Comparison of ENCODE assay signal across 1 cellular context in the genomic region with DNA sequence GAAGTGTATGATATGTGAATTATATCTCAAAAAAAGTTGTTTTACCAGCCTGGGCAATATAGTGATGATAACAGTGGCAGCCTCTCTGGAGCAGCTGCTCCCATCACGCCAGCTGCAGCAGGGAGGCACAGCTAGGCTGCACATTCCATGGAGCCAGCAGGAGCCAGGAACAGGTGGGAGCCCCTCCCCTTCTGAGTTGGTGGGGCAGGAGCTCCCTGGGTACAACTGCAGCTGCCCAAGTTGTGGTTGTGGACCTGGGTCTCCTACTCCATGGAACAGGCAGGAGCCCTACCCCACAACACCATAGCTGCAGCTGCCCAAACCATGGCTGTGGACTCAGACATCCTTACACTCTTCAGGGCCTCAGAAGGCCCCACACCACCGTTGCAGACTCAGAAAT.
TF ChIP-seq lines count a peak whose summit lies in the region.

No MANE protein-coding gene starts in this region.

TF ChIP-seq in H1, 55 proteins besides CTCF, POLR2A, EP300 and RAD21:
- TF ChIP-seq GTF2F1 (IDR thresholded peaks at IDR 0.05; ENCODE audit: borderline replicate concordance, low read depth, low read length) (no peak), SUZ12 (IDR thresholded peaks at IDR 0.05; ENCODE audit: low read length) (no peak), SIX5 (IDR thresholded peaks at IDR 0.05; ENCODE audit: low read depth, low read length) (no peak), FOSL1 (IDR thresholded peaks at IDR 0.05; ENCODE audit: insufficient read depth, low read depth, low read length) (no peak), TCF12 (IDR thresholded peaks at IDR 0.05; ENCODE audit: low read depth, low read length) (no peak), ASH2L (IDR thresholded peaks at IDR 0.05; ENCODE audit: low read length) (no peak), POU5F1 (IDR thresholded peaks at IDR 0.05; ENCODE audit: low read depth, low read length) (no peak), SP2 (IDR thresholded peaks at IDR 0.05; ENCODE audit: low read length) (no peak), SP4 (IDR thresholded peaks at IDR 0.05; ENCODE audit: low read length) (no peak), SRF (IDR thresholded peaks at IDR 0.05; ENCODE audit: low read depth, low read length) (no peak), CREB1 (IDR thresholded peaks at IDR 0.05) (no peak), BCL11A (IDR thresholded peaks at IDR 0.05; ENCODE audit: low read depth in 2 of 2, low read length in 2 of 2) (no peak)
- TF ChIP-seq, protein P1, sequence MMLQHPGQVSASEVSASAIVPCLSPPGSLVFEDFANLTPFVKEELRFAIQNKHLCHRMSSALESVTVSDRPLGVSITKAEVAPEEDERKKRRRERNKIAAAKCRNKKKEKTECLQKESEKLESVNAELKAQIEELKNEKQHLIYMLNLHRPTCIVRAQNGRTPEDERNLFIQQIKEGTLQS (IDR thresholded peaks at IDR 0.05; ENCODE audit: insufficient read depth, low read depth, low read length): no peak
